In the genomic region with DNA sequence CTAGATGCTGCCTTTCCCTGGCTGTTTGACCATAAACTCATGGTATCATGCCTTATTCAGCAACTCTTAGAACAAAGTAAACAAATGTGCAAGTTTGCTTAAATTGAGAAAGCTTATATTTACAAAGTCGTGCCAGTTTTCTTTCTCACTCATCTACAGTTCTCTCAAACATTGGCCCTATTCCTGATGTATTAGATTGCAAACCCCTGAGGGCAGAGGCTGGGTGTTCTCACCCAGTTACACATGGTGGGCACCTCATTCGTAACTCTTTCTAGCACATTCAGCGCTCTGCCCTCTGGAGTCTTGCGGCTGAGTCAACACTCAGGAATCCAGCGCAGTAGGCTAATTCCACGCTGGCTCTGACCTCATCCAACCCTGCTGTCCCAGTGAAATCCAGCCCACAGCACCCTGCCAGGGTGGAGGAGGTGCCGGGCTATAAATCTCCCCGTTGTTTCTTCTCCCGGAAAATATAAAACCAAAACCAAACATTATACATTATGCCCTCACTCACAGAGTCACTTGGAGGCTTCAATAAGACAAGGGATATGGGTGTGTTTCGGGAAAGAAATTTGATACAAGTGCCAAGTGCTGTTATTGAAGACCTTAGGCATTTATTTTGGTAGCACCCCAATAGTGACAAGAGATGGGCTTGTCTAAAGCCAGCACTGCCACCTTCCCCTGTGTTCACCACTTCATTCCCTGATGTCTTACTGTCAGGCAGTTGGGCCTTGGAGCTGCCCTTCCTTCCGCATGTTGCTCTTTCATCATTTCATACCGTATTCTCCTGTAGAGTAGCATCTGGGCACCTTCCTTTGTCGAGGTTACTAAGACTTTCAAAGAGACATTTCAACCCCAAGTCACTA, we compare ENCODE assay signal across 1 cellular context.
TF ChIP-seq lines count a peak whose summit lies in the region.

No MANE protein-coding gene starts in this region.

TF ChIP-seq in A549, 52 proteins besides CTCF, POLR2A, EP300 and RAD21 (continued from another document):
- TF ChIP-seq, protein P1, sequence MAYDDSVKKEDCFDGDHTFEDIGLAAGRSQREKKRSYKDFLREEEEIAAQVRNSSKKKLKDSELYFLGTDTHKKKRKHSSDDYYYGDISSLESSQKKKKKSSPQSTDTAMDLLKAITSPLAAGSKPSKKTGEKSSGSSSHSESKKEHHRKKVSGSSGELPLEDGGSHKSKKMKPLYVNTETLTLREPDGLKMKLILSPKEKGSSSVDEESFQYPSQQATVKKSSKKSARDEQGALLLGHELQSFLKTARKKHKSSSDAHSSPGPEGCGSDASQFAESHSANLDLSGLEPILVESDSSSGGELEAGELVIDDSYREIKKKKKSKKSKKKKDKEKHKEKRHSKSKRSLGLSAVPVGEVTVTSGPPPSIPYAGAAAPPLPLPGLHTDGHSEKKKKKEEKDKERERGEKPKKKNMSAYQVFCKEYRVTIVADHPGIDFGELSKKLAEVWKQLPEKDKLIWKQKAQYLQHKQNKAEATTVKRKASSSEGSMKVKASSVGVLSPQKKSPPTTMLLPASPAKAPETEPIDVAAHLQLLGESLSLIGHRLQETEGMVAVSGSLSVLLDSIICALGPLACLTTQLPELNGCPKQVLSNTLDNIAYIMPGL (CRISPR knock-in tag; IDR thresholded peaks at IDR 0.05; ENCODE audit: borderline replicate concordance) = no peak
- TF ChIP-seq POLR2AphosphoS2 (conservative IDR thresholded peaks at IDR 0.05; ENCODE audit: low read length) = no peak
- no peak for TF ChIP-seq ZNF302 (CRISPR knock-in tag; IDR thresholded peaks at IDR 0.05)
- no peak for TF ChIP-seq MAZ (IDR thresholded peaks at IDR 0.05; ENCODE audit: borderline replicate concordance, low read depth, low read length)
- TF ChIP-seq HOXA7 (CRISPR knock-in tag; IDR thresholded peaks at IDR 0.05) = peak; percentile 63; the same call in 1 of the 2 replicates
- TF ChIP-seq, protein P2, sequence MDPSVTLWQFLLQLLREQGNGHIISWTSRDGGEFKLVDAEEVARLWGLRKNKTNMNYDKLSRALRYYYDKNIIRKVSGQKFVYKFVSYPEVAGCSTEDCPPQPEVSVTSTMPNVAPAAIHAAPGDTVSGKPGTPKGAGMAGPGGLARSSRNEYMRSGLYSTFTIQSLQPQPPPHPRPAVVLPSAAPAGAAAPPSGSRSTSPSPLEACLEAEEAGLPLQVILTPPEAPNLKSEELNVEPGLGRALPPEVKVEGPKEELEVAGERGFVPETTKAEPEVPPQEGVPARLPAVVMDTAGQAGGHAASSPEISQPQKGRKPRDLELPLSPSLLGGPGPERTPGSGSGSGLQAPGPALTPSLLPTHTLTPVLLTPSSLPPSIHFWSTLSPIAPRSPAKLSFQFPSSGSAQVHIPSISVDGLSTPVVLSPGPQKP (IDR thresholded peaks at IDR 0.05; ENCODE audit: low read depth, low read length) = no peak
- TF ChIP-seq, protein P3, sequence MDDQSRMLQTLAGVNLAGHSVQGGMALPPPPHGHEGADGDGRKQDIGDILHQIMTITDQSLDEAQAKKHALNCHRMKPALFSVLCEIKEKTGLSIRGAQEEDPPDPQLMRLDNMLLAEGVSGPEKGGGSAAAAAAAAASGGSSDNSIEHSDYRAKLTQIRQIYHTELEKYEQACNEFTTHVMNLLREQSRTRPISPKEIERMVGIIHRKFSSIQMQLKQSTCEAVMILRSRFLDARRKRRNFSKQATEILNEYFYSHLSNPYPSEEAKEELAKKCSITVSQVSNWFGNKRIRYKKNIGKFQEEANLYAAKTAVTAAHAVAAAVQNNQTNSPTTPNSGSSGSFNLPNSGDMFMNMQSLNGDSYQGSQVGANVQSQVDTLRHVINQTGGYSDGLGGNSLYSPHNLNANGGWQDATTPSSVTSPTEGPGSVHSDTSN (IDR thresholded peaks at IDR 0.05) = peak; percentile 86
- TF ChIP-seq CBX2 (IDR thresholded peaks at IDR 0.05; ENCODE audit: borderline replicate concordance, low read depth) = no peak
- TF ChIP-seq, protein P4, sequence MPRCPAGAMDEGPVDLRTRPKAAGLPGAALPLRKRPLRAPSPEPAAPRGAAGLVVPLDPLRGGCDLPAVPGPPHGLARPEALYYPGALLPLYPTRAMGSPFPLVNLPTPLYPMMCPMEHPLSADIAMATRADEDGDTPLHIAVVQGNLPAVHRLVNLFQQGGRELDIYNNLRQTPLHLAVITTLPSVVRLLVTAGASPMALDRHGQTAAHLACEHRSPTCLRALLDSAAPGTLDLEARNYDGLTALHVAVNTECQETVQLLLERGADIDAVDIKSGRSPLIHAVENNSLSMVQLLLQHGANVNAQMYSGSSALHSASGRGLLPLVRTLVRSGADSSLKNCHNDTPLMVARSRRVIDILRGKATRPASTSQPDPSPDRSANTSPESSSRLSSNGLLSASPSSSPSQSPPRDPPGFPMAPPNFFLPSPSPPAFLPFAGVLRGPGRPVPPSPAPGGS (IDR thresholded peaks at IDR 0.05) = peak; percentile 98
- TF ChIP-seq TFCP2L1 (CRISPR knock-in tag; IDR thresholded peaks at IDR 0.05) = no peak
- TF ChIP-seq, protein P5, sequence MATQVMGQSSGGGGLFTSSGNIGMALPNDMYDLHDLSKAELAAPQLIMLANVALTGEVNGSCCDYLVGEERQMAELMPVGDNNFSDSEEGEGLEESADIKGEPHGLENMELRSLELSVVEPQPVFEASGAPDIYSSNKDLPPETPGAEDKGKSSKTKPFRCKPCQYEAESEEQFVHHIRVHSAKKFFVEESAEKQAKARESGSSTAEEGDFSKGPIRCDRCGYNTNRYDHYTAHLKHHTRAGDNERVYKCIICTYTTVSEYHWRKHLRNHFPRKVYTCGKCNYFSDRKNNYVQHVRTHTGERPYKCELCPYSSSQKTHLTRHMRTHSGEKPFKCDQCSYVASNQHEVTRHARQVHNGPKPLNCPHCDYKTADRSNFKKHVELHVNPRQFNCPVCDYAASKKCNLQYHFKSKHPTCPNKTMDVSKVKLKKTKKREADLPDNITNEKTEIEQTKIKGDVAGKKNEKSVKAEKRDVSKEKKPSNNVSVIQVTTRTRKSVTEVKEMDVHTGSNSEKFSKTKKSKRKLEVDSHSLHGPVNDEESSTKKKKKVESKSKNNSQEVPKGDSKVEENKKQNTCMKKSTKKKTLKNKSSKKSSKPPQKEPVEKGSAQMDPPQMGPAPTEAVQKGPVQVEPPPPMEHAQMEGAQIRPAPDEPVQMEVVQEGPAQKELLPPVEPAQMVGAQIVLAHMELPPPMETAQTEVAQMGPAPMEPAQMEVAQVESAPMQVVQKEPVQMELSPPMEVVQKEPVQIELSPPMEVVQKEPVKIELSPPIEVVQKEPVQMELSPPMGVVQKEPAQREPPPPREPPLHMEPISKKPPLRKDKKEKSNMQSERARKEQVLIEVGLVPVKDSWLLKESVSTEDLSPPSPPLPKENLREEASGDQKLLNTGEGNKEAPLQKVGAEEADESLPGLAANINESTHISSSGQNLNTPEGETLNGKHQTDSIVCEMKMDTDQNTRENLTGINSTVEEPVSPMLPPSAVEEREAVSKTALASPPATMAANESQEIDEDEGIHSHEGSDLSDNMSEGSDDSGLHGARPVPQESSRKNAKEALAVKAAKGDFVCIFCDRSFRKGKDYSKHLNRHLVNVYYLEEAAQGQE (IDR thresholded peaks at IDR 0.05) = no peak
- no peak for TF ChIP-seq HDAC2 (IDR thresholded peaks at IDR 0.05)
- TF ChIP-seq ZSCAN20 (CRISPR knock-in tag; IDR thresholded peaks at IDR 0.05) = no peak
- peak; percentile 6; the same call in 1 of the 2 replicates for TF ChIP-seq ESRRA (IDR thresholded peaks at IDR 0.05; ENCODE audit: borderline replicate concordance, low read length)
- TF ChIP-seq SMC3 (IDR thresholded peaks at IDR 0.05) = peak; percentile 77
- TF ChIP-seq HEYL (CRISPR knock-in tag; IDR thresholded peaks at IDR 0.05) = no peak; the same call in 1 of the 2 replicates
- peak; percentile 2 for TF ChIP-seq MYC (IDR thresholded peaks at IDR 0.05; ENCODE audit: borderline replicate concordance, low read length)
- no peak for TF ChIP-seq TP53 (CRISPR knock-in tag; IDR thresholded peaks at IDR 0.05)
- TF ChIP-seq, protein P6, sequence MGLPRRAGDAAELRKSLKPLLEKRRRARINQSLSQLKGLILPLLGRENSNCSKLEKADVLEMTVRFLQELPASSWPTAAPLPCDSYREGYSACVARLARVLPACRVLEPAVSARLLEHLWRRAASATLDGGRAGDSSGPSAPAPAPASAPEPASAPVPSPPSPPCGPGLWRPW (IDR thresholded peaks at IDR 0.05) = peak; percentile 92
- peak; percentile 99 for TF ChIP-seq JUNB (IDR thresholded peaks at IDR 0.05)
- TF ChIP-seq BHLHE40 (IDR thresholded peaks at IDR 0.05; ENCODE audit: low read depth, low read length) = 0 out of 2 replicates have a peak, but pooled peaks have one; percentile 15
- peak; percentile 94 to 96 for TF ChIP-seq CEBPB (IDR thresholded peaks at IDR 0.05)
- TF ChIP-seq JUN (IDR thresholded peaks at IDR 0.05) = peak; percentile 98
- TF ChIP-seq, protein P7, sequence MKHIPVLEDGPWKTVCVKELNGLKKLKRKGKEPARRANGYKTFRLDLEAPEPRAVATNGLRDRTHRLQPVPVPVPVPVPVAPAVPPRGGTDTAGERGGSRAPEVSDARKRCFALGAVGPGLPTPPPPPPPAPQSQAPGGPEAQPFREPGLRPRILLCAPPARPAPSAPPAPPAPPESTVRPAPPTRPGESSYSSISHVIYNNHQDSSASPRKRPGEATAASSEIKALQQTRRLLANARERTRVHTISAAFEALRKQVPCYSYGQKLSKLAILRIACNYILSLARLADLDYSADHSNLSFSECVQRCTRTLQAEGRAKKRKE (CRISPR knock-in tag; IDR thresholded peaks at IDR 0.05; ENCODE audit: low read depth) = 0 out of 2 replicates have a peak, but pooled peaks have one; percentile 49
- no peak for TF ChIP-seq CHD2 (IDR thresholded peaks at IDR 0.05; ENCODE audit: low read length, partially characterized antibody)
- TF ChIP-seq PHF8 (IDR thresholded peaks at IDR 0.05; ENCODE audit: borderline replicate concordance, low read depth) = no peak
- 0 out of 2 replicates have a peak, but pooled peaks have one; percentile 78 for TF ChIP-seq HOXB13 (CRISPR knock-in tag; IDR thresholded peaks at IDR 0.05; ENCODE audit: low read depth)
- TF ChIP-seq KDM5A (IDR thresholded peaks at IDR 0.05) = no peak
- TF ChIP-seq HOXB5 (CRISPR knock-in tag; IDR thresholded peaks at IDR 0.05) = peak; percentile 86
- peak; percentile 95 for TF ChIP-seq FOSL2 (IDR thresholded peaks at IDR 0.05)
- peak; percentile 97 for TF ChIP-seq FOSL2 (CRISPR knock-in tag; IDR thresholded peaks at IDR 0.05)
- no peak for TF ChIP-seq RCOR1 (IDR thresholded peaks at IDR 0.05; ENCODE audit: low read depth, low read length)
- TF ChIP-seq RARB (CRISPR knock-in tag; IDR thresholded peaks at IDR 0.05) = peak; percentile 19; the same call in 1 of the 2 replicates
- no peak for TF ChIP-seq ZC3H11A (IDR thresholded peaks at IDR 0.05)
- TF ChIP-seq FOXS1 (CRISPR knock-in tag; IDR thresholded peaks at IDR 0.05) = no peak
- TF ChIP-seq, protein P8, sequence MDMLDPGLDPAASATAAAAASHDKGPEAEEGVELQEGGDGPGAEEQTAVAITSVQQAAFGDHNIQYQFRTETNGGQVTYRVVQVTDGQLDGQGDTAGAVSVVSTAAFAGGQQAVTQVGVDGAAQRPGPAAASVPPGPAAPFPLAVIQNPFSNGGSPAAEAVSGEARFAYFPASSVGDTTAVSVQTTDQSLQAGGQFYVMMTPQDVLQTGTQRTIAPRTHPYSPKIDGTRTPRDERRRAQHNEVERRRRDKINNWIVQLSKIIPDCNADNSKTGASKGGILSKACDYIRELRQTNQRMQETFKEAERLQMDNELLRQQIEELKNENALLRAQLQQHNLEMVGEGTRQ (IDR thresholded peaks at IDR 0.05) = no peak
